ENCODE assay signal across 18 cellular contexts in the genomic region with DNA sequence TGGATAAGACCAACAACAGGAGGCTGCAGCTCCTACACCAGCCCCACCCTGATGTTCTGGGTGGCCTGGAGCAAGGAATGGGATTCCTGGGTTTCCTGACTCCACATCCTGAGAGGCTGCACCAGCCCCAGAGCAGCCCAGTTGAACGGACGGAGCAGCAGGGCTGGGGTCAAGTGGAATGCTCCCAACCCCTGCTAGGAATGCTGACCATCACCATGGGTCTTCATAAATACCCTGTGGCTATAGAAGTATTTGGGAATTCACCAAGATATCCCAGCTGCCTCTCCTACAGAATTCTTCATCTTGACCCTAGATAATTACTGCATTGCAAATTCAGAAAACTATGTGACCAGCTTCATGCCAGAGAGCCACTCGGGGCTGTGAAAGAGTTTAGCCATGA.
DNase-seq lines count a peak whose midpoint lies in the region; TF ChIP-seq lines count a peak whose summit lies in the region.
"Had no signal": no experiment of that assay in that cellular context is flagged by ENCODE, and none has a peak within 500 bp of the region (broad histone marks: within the 10 kb centered on the region; RNA-seq: fewer than 3 reads in every experiment).

No MANE protein-coding gene starts in this region.

- no peak overlapping the region for H3K27ac ChIP-seq in suprapubic skin
- H3K27ac ChIP-seq: body of pancreas, WERI-Rb-1 had no signal

- no peaks in the 10 kb centered on the region for H3K9me3 ChIP-seq in skeletal muscle satellite cell (replicated peaks; ENCODE audit: low read length)
- H3K9me3 ChIP-seq in suprapubic skin: no peaks in the 10 kb centered on the region
- H3K9me3 ChIP-seq: body of pancreas had no signal

- WGBS in suprapubic skin: 78% methylated on average over 3 of the region's 3 CpGs

- H3K36me3 ChIP-seq in skeletal muscle satellite cell (ENCODE audit: insufficient read depth, low read length) (no peaks in the 10 kb centered on the region), suprapubic skin (no peaks in the 10 kb centered on the region)
- H3K36me3 ChIP-seq: WERI-Rb-1 had no signal

- no peak overlapping the region for H3K4me3 ChIP-seq in foreskin fibroblast (ENCODE audit: low read depth in 1 of 2, low read length in 2 of 2)
- no peak overlapping the region for H3K4me3 ChIP-seq in skeletal muscle satellite cell (ENCODE audit: low read length)
- H3K4me3 ChIP-seq in suprapubic skin: no peak overlapping the region
- H3K4me3 ChIP-seq: body of pancreas, GM23338 had no signal

- H3K9ac ChIP-seq in skeletal muscle satellite cell (ENCODE audit: low read depth, low read length): peak overlapping the region; percentile 74

- no peak for TF ChIP-seq CTCF in foreskin fibroblast (IDR thresholded peaks at IDR 0.05; ENCODE audit: low read depth, low read length)
- TF ChIP-seq CTCF in suprapubic skin (IDR thresholded peaks at IDR 0.05): no peak

- no peak for TF ChIP-seq POLR2A in suprapubic skin (IDR thresholded peaks at IDR 0.05)

- DNase-seq in ELF-1 (ENCODE audit: low read depth, low spot score): peak; percentile 60
- DNase-seq in amniotic epithelial cell (ENCODE audit: low read depth): peak; percentile 84
- peak; percentile 35 to 70 for DNase-seq in foreskin fibroblast
- no peak for DNase-seq in Kasumi-1 (lab: John Stamatoyannopoulos, UW)
- no peak for DNase-seq in NCI-H187 treated with DMSO at 0.1 percent for 48 hours (lab: John Stamatoyannopoulos, UW)
- DNase-seq in DMS53 treated with DMSO at 0.1 percent for 48 hours (lab: John Stamatoyannopoulos, UW; ENCODE audit: unreplicated experiment): no peak
- DNase-seq in suprapubic skin (ENCODE audit: low spot score in 2 of 2): no peak
- DNase-seq: activated CD8-positive, alpha-beta memory T cell treated with anti-CD3 and anti-CD28 coated beads for 24 hours; activated effector memory CD4-positive, alpha-beta T cell treated with Interleukin-2 at 50 U/mL for 16 hours; body of pancreas; CD4-positive, alpha-beta T cell; effector CD8-positive, alpha-beta T cell; GF-D8; midbrain; NCI-H1105; WERI-Rb-1 had no signal

- H3K27me3 ChIP-seq in skeletal muscle satellite cell (ENCODE audit: control insufficient read depth, insufficient read depth, low read length) (no peaks in the 10 kb centered on the region), suprapubic skin (no peaks in the 10 kb centered on the region)
- H3K27me3 ChIP-seq: body of pancreas had no signal

- H3K4me2 ChIP-seq in skeletal muscle satellite cell (ENCODE audit: low read length): no peak overlapping the region
- H3K4me2 ChIP-seq: GM23338 had no signal

- H3K4me1 ChIP-seq in skeletal muscle satellite cell (ENCODE audit: control insufficient read depth, insufficient read depth, low read length): peaks cover 55% of the 10 kb centered on the region
- peaks cover 3% of the 10 kb centered on the region for H3K4me1 ChIP-seq in suprapubic skin
- H3K4me1 ChIP-seq: body of pancreas had no signal

- TF ChIP-seq EP300 in suprapubic skin (IDR thresholded peaks at IDR 0.05): no peak

Comparison
In these comparisons a context has a peak if more than half of its experiments do, and no peak if none do; other contexts are left out.
1. DNase-seq: peak in ELF-1 (single experiment), amniotic epithelial cell (single experiment) and foreskin fibroblast (2 of 2); none in Kasumi-1 (0 of 2), NCI-H187 treated with DMSO at 0.1 percent for 48 hours (single experiment), DMS53 treated with DMSO at 0.1 percent for 48 hours (single experiment) and suprapubic skin (0 of 2).